ENCODE assay signal across 1 cellular context in the genomic region with DNA sequence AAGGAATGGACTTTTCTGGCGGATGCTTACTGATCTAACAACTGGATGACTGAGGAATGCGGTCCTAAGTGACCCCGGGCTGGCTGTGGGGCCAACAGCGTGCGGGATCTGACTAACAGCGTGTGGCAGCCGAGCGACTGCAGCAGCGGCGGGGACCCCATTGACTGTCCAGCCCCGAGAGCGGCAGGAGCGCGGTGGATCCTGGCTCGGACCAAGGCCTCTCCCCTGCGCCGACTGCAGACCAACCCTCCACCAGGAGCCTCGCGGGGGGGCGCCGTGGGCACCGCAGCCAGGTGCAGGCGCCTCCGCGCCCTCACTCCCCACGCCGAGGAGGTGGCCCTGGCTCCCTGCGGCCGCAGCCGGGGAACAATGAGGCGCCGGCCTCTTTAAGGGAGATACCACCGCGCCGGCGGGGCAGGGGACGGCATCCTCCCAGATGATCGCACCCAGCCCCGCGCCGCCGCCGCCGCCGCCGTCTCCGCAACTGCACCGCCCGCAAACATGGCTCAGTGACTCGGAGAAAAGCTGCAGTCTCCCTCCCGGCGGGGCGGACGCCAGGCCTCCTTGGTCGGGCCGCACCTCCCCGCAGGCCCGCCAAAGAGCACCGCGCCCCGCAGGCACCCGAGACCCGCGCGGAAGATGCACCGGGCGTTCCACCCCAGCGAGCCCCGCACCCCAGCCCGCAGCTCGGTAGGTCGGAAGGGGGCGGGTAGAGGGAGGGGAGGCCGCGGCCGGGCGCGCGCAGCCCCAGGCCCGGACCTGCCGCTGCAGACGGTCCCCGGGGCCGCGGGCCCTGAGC.
TF ChIP-seq lines count a peak whose summit lies in the region.

No MANE protein-coding gene starts in this region.

TF ChIP-seq in K562, 482 proteins besides CTCF, POLR2A, EP300 and RAD21 (continued from another document and continues in another):
- TF ChIP-seq, protein P1, sequence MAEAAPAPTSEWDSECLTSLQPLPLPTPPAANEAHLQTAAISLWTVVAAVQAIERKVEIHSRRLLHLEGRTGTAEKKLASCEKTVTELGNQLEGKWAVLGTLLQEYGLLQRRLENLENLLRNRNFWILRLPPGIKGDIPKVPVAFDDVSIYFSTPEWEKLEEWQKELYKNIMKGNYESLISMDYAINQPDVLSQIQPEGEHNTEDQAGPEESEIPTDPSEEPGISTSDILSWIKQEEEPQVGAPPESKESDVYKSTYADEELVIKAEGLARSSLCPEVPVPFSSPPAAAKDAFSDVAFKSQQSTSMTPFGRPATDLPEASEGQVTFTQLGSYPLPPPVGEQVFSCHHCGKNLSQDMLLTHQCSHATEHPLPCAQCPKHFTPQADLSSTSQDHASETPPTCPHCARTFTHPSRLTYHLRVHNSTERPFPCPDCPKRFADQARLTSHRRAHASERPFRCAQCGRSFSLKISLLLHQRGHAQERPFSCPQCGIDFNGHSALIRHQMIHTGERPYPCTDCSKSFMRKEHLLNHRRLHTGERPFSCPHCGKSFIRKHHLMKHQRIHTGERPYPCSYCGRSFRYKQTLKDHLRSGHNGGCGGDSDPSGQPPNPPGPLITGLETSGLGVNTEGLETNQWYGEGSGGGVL (CRISPR knock-in tag; IDR thresholded peaks at IDR 0.05): no peak
- no peak for TF ChIP-seq MEIS2 (IDR thresholded peaks at IDR 0.05; ENCODE audit: partially characterized antibody)
- no peak; a peak in 2 of 4 replicates for TF ChIP-seq TEAD1 (CRISPR knock-in tag; IDR thresholded peaks at IDR 0.05)
- TF ChIP-seq ZFP1 (CRISPR knock-in tag; IDR thresholded peaks at IDR 0.05): no peak
- no peak for TF ChIP-seq MECOM (CRISPR knock-in tag; IDR thresholded peaks at IDR 0.05)
- TF ChIP-seq GABPB1 (CRISPR knock-in tag; IDR thresholded peaks at IDR 0.05): peak; percentile 70
- TF ChIP-seq ZBTB34 (CRISPR knock-in tag; IDR thresholded peaks at IDR 0.05): no peak
- no peak for TF ChIP-seq MCM2 (IDR thresholded peaks at IDR 0.05; ENCODE audit: low read depth)
- TF ChIP-seq DDX20 (tag; IDR thresholded peaks at IDR 0.05; ENCODE audit: low read depth): no peak
- peak; percentile 32 for TF ChIP-seq PCBP1 (IDR thresholded peaks at IDR 0.05; ENCODE audit: low read depth, low read length, poor library complexity, severe bottlenecking)
- TF ChIP-seq CUX1 (CRISPR knock-in tag; IDR thresholded peaks at IDR 0.05): no peak
- TF ChIP-seq ZC3H4 (CRISPR knock-in tag; IDR thresholded peaks at IDR 0.05; ENCODE audit: borderline replicate concordance): no peak; the same call in 1 of the 2 replicates
- no peak for TF ChIP-seq PURB (CRISPR knock-in tag; IDR thresholded peaks at IDR 0.05; ENCODE audit: low read depth)
- TF ChIP-seq, protein P2, sequence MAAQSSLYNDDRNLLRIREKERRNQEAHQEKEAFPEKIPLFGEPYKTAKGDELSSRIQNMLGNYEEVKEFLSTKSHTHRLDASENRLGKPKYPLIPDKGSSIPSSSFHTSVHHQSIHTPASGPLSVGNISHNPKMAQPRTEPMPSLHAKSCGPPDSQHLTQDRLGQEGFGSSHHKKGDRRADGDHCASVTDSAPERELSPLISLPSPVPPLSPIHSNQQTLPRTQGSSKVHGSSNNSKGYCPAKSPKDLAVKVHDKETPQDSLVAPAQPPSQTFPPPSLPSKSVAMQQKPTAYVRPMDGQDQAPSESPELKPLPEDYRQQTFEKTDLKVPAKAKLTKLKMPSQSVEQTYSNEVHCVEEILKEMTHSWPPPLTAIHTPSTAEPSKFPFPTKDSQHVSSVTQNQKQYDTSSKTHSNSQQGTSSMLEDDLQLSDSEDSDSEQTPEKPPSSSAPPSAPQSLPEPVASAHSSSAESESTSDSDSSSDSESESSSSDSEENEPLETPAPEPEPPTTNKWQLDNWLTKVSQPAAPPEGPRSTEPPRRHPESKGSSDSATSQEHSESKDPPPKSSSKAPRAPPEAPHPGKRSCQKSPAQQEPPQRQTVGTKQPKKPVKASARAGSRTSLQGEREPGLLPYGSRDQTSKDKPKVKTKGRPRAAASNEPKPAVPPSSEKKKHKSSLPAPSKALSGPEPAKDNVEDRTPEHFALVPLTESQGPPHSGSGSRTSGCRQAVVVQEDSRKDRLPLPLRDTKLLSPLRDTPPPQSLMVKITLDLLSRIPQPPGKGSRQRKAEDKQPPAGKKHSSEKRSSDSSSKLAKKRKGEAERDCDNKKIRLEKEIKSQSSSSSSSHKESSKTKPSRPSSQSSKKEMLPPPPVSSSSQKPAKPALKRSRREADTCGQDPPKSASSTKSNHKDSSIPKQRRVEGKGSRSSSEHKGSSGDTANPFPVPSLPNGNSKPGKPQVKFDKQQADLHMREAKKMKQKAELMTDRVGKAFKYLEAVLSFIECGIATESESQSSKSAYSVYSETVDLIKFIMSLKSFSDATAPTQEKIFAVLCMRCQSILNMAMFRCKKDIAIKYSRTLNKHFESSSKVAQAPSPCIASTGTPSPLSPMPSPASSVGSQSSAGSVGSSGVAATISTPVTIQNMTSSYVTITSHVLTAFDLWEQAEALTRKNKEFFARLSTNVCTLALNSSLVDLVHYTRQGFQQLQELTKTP (IDR thresholded peaks at IDR 0.05; ENCODE audit: low read depth in 1 of 2, partially characterized antibody in 2 of 2): no peak
- no peak for TF ChIP-seq EHMT2 (IDR thresholded peaks at IDR 0.05)
- no peak; the same call in 1 of the 2 replicates for TF ChIP-seq ZNF384 (IDR thresholded peaks at IDR 0.05; ENCODE audit: low read depth, low read length)
- TF ChIP-seq ZNF551 (CRISPR knock-in tag; IDR thresholded peaks at IDR 0.05): no peak
- TF ChIP-seq, protein P3, sequence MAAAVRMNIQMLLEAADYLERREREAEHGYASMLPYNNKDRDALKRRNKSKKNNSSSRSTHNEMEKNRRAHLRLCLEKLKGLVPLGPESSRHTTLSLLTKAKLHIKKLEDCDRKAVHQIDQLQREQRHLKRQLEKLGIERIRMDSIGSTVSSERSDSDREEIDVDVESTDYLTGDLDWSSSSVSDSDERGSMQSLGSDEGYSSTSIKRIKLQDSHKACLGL (CRISPR knock-in tag; IDR thresholded peaks at IDR 0.05; ENCODE audit: borderline replicate concordance, poor library complexity, severe bottlenecking): no peak
- no peak for TF ChIP-seq TAL1 (IDR thresholded peaks at IDR 0.05)
- peak; percentile 30 for TF ChIP-seq TAF9B (IDR thresholded peaks at IDR 0.05; ENCODE audit: partially characterized antibody)
- TF ChIP-seq ARNT (IDR thresholded peaks at IDR 0.05): no peak
- TF ChIP-seq MIER1 (IDR thresholded peaks at IDR 0.05; ENCODE audit: low read depth): no peak
- no peak for TF ChIP-seq NR4A1 (CRISPR knock-in tag; IDR thresholded peaks at IDR 0.05)
- no peak for TF ChIP-seq NR4A1 (tag; IDR thresholded peaks at IDR 0.05)
- TF ChIP-seq ZBTB1 (CRISPR knock-in tag; IDR thresholded peaks at IDR 0.05; ENCODE audit: borderline replicate concordance, low read depth): peak; percentile 98
- no peak for TF ChIP-seq HDAC3 (IDR thresholded peaks at IDR 0.05; ENCODE audit: borderline replicate concordance, partially characterized antibody)
- 0 out of 2 replicates have a peak, but pooled peaks have one; percentile 38 for TF ChIP-seq NBN (IDR thresholded peaks at IDR 0.05; ENCODE audit: low read depth)
- TF ChIP-seq NFRKB (IDR thresholded peaks at IDR 0.05; ENCODE audit: low read depth): peak; percentile 12; the same call in 1 of the 2 replicates
- no peak for TF ChIP-seq KAT2B (IDR thresholded peaks at IDR 0.05; ENCODE audit: low read depth, low read length)
- TF ChIP-seq UBTF (IDR thresholded peaks at IDR 0.05; ENCODE audit: borderline replicate concordance in 1 of 2, low read depth in 2 of 2, low read length in 2 of 2): no peak; a peak in 1 of 4 replicates
- no peak for TF ChIP-seq SRSF1 (IDR thresholded peaks at IDR 0.05; ENCODE audit: low read depth, low read length)
- no peak for TF ChIP-seq SOX6 (IDR thresholded peaks at IDR 0.05)
- TF ChIP-seq MAFF (IDR thresholded peaks at IDR 0.05; ENCODE audit: low read length): no peak
- TF ChIP-seq ZC3H8 (IDR thresholded peaks at IDR 0.05): no peak
- TF ChIP-seq ZNF583 (CRISPR knock-in tag; IDR thresholded peaks at IDR 0.05): peak; percentile 67; the same call in 1 of the 2 replicates
- TF ChIP-seq ZNF41 (CRISPR knock-in tag; conservative IDR thresholded peaks at IDR 0.05): no peak
- TF ChIP-seq RUNX1 (IDR thresholded peaks at IDR 0.05; ENCODE audit: low read depth): no peak
- TF ChIP-seq ZNF511 (CRISPR knock-in tag; IDR thresholded peaks at IDR 0.05): no peak; the same call in none of the 2 replicates
- no peak for TF ChIP-seq XRCC3 (IDR thresholded peaks at IDR 0.05)
- TF ChIP-seq, protein P4, sequence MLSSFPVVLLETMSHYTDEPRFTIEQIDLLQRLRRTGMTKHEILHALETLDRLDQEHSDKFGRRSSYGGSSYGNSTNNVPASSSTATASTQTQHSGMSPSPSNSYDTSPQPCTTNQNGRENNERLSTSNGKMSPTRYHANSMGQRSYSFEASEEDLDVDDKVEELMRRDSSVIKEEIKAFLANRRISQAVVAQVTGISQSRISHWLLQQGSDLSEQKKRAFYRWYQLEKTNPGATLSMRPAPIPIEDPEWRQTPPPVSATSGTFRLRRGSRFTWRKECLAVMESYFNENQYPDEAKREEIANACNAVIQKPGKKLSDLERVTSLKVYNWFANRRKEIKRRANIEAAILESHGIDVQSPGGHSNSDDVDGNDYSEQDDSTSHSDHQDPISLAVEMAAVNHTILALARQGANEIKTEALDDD (IDR thresholded peaks at IDR 0.05): no peak
